Comparison of ENCODE assay signal across 16 cellular contexts in genomic region chr1:16161717-16162116, GRCh38. TPM values are rescaled to one million over a fixed set of nuclear protein-coding genes. Genes with fewer than 3 reads are reported as not detected.
DNase-seq lines count a peak whose midpoint lies in the region; ATAC-seq and TF ChIP-seq lines count a peak whose summit lies in the region.
"Had no signal": no experiment of that assay in that cellular context is flagged by ENCODE, and none has a peak within 500 bp of the region (broad histone marks: within the 10 kb centered on the region; RNA-seq: fewer than 3 reads in every experiment).

No MANE protein-coding gene starts in this region.

- peaks cover 10% of the 10 kb centered on the region for H3K27me3 Mint-ChIP-seq in activated T-cell treated with anti-CD3 and anti-CD28 coated beads, Interleukin-2, amount 50 U/mL, for 72 hours (ENCODE audit: low read depth)
- peaks cover 4% of the 10 kb centered on the region for H3K27me3 Mint-ChIP-seq in type B pancreatic cell

- H3K36me3 ChIP-seq in RWPE2 (ENCODE audit: low read depth), result peaks cover 21% of the 10 kb centered on the region

- intact Hi-C loops in left colon (cut with DNase I, micrococcal nuclease), result no loop called here

- DNase-seq in activated T-cell treated with anti-CD3 and anti-CD28 coated beads, Interleukin-2, amount 50 U/mL, for 72 hours, result no peak
- no peak for DNase-seq in activated T-cell treated with anti-CD3 and anti-CD28 coated beads for 4 hours
- DNase-seq in RWPE2 (ENCODE audit: low spot score), result no peak
- DNase-seq in left colon, result no peak
- no peak for DNase-seq in type B pancreatic cell (ENCODE audit: extremely low spot score, unreplicated experiment)
- no peak for DNase-seq in effector CD8-positive, alpha-beta T cell (lab: John Stamatoyannopoulos, UW)
- DNase-seq in AML-193 (lab: John Stamatoyannopoulos, UW), result no peak
- no peak for DNase-seq in UCSD-AML1 (lab: John Stamatoyannopoulos, UW; ENCODE audit: unreplicated experiment)
- DNase-seq: amniotic stem cell, Caco-2, foreskin keratinocyte, left ventricle myocardium superior, NCI-H1436, Right ventricle myocardium superior had no signal

- TF ChIP-seq CTCF in RWPE2 (IDR thresholded peaks at IDR 0.05; ENCODE audit: poor library complexity, severe bottlenecking), result no peak
- no peak for TF ChIP-seq CTCF in type B pancreatic cell (conservative IDR thresholded peaks at IDR 0.05)

- ATAC-seq in activated T-cell treated with anti-CD3 and anti-CD28 coated beads, Interleukin-2, amount 50 U/mL, for 72 hours (replicated peaks in 1 of 2), result no peak
- no peak for ATAC-seq in RWPE2 (ENCODE audit: low read depth)
- peak; percentile 40 for ATAC-seq in left colon
- ATAC-seq: foreskin keratinocyte, left ventricle myocardium superior had no signal

- H3K4me1 ChIP-seq in RWPE2 (ENCODE audit: insufficient read depth, poor library complexity, severe bottlenecking), result peaks cover 46% of the 10 kb centered on the region

- H3K9me3 ChIP-seq in RWPE2 (ENCODE audit: severe bottlenecking), result no peaks in the 10 kb centered on the region
- H3K9me3 ChIP-seq: Caco-2 had no signal

- H3K36me3 Mint-ChIP-seq in activated T-cell treated with anti-CD3 and anti-CD28 coated beads, Interleukin-2, amount 50 U/mL, for 72 hours (ENCODE audit: insufficient read depth in 2 of 2), result no peaks in the 10 kb centered on the region
- no peaks in the 10 kb centered on the region for H3K36me3 Mint-ChIP-seq in type B pancreatic cell

- H3K4me3 ChIP-seq in RWPE2 (ENCODE audit: severe bottlenecking), result no peak overlapping the region

- no peaks in the 10 kb centered on the region for H3K27me3 ChIP-seq in RWPE2 (ENCODE audit: insufficient read depth, poor library complexity, severe bottlenecking)
- H3K27me3 ChIP-seq: foreskin keratinocyte had no signal

- peaks cover 71% of the 10 kb centered on the region for H3K4me1 Mint-ChIP-seq in activated T-cell treated with anti-CD3 and anti-CD28 coated beads, Interleukin-2, amount 50 U/mL, for 72 hours (ENCODE audit: low read depth)
- peaks cover 43% of the 10 kb centered on the region for H3K4me1 Mint-ChIP-seq in type B pancreatic cell (ENCODE audit: unreplicated experiment)

- H3K9me3 Mint-ChIP-seq in activated T-cell treated with anti-CD3 and anti-CD28 coated beads, Interleukin-2, amount 50 U/mL, for 72 hours, result no peaks in the 10 kb centered on the region
- no peaks in the 10 kb centered on the region for H3K9me3 Mint-ChIP-seq in type B pancreatic cell
- H3K9me3 Mint-ChIP-seq: stimulated activated naive CD8-positive, alpha-beta T cell treated with anti-CD3 and anti-CD28 coated beads, Interleukin-15, Interleukin-2, amounts not matched to agents 100 ng/mL and 50 ng/mL, for 24 hours had no signal

- peak overlapping the region; percentile 64 for H3K27ac ChIP-seq in RWPE2 (ENCODE audit: poor library complexity, severe bottlenecking)
- H3K27ac ChIP-seq: foreskin keratinocyte had no signal

- peak overlapping the region; percentile 40 to 73 for H3K4me3 Mint-ChIP-seq in activated T-cell treated with anti-CD3 and anti-CD28 coated beads, Interleukin-2, amount 50 U/mL, for 72 hours
- no peak overlapping the region for H3K4me3 Mint-ChIP-seq in type B pancreatic cell
- H3K4me3 Mint-ChIP-seq: stimulated activated naive CD8-positive, alpha-beta T cell treated with anti-CD3 and anti-CD28 coated beads, Interleukin-15, Interleukin-2, amounts not matched to agents 100 ng/mL and 50 ng/mL, for 24 hours had no signal

- no peak overlapping the region for H3K27ac Mint-ChIP-seq in activated T-cell treated with anti-CD3 and anti-CD28 coated beads, Interleukin-2, amount 50 U/mL, for 72 hours
- peak overlapping the region; percentile 20 for H3K27ac Mint-ChIP-seq in type B pancreatic cell
- H3K27ac Mint-ChIP-seq: stimulated activated naive CD8-positive, alpha-beta T cell treated with anti-CD3 and anti-CD28 coated beads, Interleukin-15, Interleukin-2, amounts not matched to agents 100 ng/mL and 50 ng/mL, for 24 hours had no signal

RNA-seq across cellular contexts. Expression of gene EPHA2, which starts 5.8 kb away (rescaled TPM):
- total RNA-seq in activated T-cell treated with anti-CD3 and anti-CD28 coated beads, Interleukin-2, amount 50 U/mL, for 72 hours, result under 1 TPM in 1 of 2 donors, not detected in 1; 0.43 TPM
- total RNA-seq in left colon (10 to 100 TPM; 44.3 to 48.1 TPM), type B pancreatic cell (ENCODE audit: low replicate concordance) (40.3 and 77.9 TPM in 2 replicates)
- total RNA-seq: T-helper 2 cell treated with Interferon-gamma antibody and Interleukin-4, amounts not matched to agents 100 ng/mL and 5 ng/mL, for 36 hours had no signal

RNA-seq across cellular contexts. Expression of gene ARHGEF19, which starts 50.7 kb away (rescaled TPM):
- total RNA-seq in activated T-cell treated with anti-CD3 and anti-CD28 coated beads, Interleukin-2, amount 50 U/mL, for 72 hours, result 1 to 10 TPM; 7.0 to 9.9 TPM
- 10 to 100 TPM in 1 of 2 donors, 1 to 10 TPM in 1; 8.0 to 10.6 TPM for total RNA-seq in left colon
- total RNA-seq in type B pancreatic cell (ENCODE audit: low replicate concordance), result 20.2 and 29.5 TPM in 2 replicates

Comparison
In these comparisons a context has a peak if more than half of its experiments do, and no peak if none do; other contexts are left out.
1. RNA of gene EPHA2, which starts 5.8 kb away (total RNA-seq): 44.3 to 48.1 TPM in left colon and 40.3 to 77.9 TPM in type B pancreatic cell; 0.43 TPM in activated T-cell treated with anti-CD3 and anti-CD28 coated beads, Interleukin-2, amount 50 U/mL, for 72 hours; every median in the first group is over 10 times any median in the second.